Comparison of ENCODE assay signal across 36 cellular contexts in genomic region chr2:129681788-129682187, GRCh38.
"Had no signal": no experiment of that assay in that cellular context is flagged by ENCODE, and none has a peak within 500 bp of the region (broad histone marks: within the 10 kb centered on the region; RNA-seq: fewer than 3 reads in every experiment).

No MANE protein-coding gene starts in this region.

- H3K27me3 ChIP-seq: MG63 had no signal

- H3K36me3 ChIP-seq: MG63 had no signal

- DNase-seq: MG63, MM.1S, MV-4-11, NCI-H1048, NCI-H1092, NCI-H1092 treated with DMSO at 0.1 percent for 48 hours, NCI-H1105, NCI-H1105 treated with DMSO at 0.1 percent for 48 hours, NCI-H1417, NCI-H1417 treated with DMSO at 0.1 percent for 48 hours, NCI-H1436, NCI-H1436 treated with DMSO at 0.1 percent for 48 hours, NCI-H146, NCI-H1694, NCI-H1694 treated with DMSO at 0.1 percent for 48 hours, NCI-H187, NCI-H187 treated with DMSO at 0.1 percent for 48 hours, NCI-H1930, NCI-H2029, NCI-H2029 treated with DMSO at 0.1 percent for 48 hours, NCI-H2081, NCI-H2081 treated with DMSO at 0.1 percent for 48 hours, NCI-H2107, NCI-H2171, NCI-H2171 treated with DMSO at 0.1 percent for 48 hours, NCI-H2227 treated with DMSO at 0.1 percent for 48 hours, NCI-H226, NCI-H345, NCI-H446, NCI-H446 treated with DMSO at 0.1 percent for 48 hours, NCI-H510A, NCI-H510A treated with DMSO at 0.1 percent for 48 hours, NCI-H524, NCI-H524 treated with DMSO at 0.1 percent for 48 hours, NCI-H526, NCI-H526 treated with DMSO at 0.1 percent for 48 hours had no signal

- H3K4me3 ChIP-seq: MG63 had no signal

- H3K9me3 ChIP-seq: MG63 had no signal
